Comparison of ENCODE assay signal across 8 cellular contexts in genomic region chr10:116796910-116797513, GRCh38. TPM values are rescaled to one million over a fixed set of nuclear protein-coding genes. Genes with fewer than 3 reads are reported as not detected.
DNase-seq lines count a peak whose midpoint lies in the region; ATAC-seq and TF ChIP-seq lines count a peak whose summit lies in the region.

No MANE protein-coding gene starts in this region.

- no peak overlapping the region for H3K27ac ChIP-seq in SJSA1
- H3K27ac ChIP-seq in uterus: no peak overlapping the region

- H3K4me3 ChIP-seq in SJSA1 (no peak overlapping the region), uterus (no peak overlapping the region)

- TF ChIP-seq CTCF in LNCAP (IDR thresholded peaks at IDR 0.05): peak; percentile 94
- peak; percentile 69 to 78 (median 74) for TF ChIP-seq CTCF in uterus (IDR thresholded peaks at IDR 0.05)

- H3K36me3 ChIP-seq in SJSA1 (no peaks in the 10 kb centered on the region), uterus (no peaks in the 10 kb centered on the region)

- ATAC-seq in GM21723 (IDR thresholded peaks at IDR 0.05; ENCODE audit: unreplicated experiment): peak; percentile 92

- H3K4me1 ChIP-seq in SJSA1 (replicated peaks) (no peaks in the 10 kb centered on the region), uterus (no peaks in the 10 kb centered on the region)

- no peaks in the 10 kb centered on the region for H3K9me3 ChIP-seq in SJSA1 (replicated peaks)
- no peaks in the 10 kb centered on the region for H3K9me3 ChIP-seq in uterus

- H3K27me3 ChIP-seq in SJSA1 (replicated peaks): peaks cover 3% of the 10 kb centered on the region; the same call in 1 of the 2 replicates
- peaks cover 0 to 5% of the 10 kb centered on the region in 2 donors for H3K27me3 ChIP-seq in uterus

- peak; percentile 59 for DNase-seq in Daoy (ENCODE audit: low read depth)
- peak; percentile 50 to 72 for DNase-seq in SJSA1 (ENCODE audit: low read depth in 1 of 2, low spot score in 2 of 2)
- peak; percentile 86 for DNase-seq in activated effector memory CD4-positive, alpha-beta T cell treated with anti-CD3 and anti-CD28 coated beads, Interleukin-2, amount 50 U/mL, for 16 hours
- peak; percentile 74 for DNase-seq in globus pallidus (ENCODE audit: low spot score)
- peak; percentile 89 for DNase-seq in posterior vena cava (ENCODE audit: low spot score)
- DNase-seq in uterus: peak; percentile 46 to 67

- intact Hi-C loops in posterior vena cava (cut with DNase I) (loop anchor here (2.0 to 5.0 kb wide), 2 partner anchors 370 to 378 kb away; no protein-coding TSS in a partner anchor), uterus (cut with DNase I; ENCODE audit: low total_unique reads) (loop anchor here (10.0 kb wide), 1 partner anchor 378 kb away; no protein-coding TSS in a partner anchor)

- TF ChIP-seq POLR2A in uterus (IDR thresholded peaks at IDR 0.05): no peak

RNA-seq across cellular contexts. Expression of gene ENO4, which starts 52.3 kb away (rescaled TPM):
- under 0.01 and 0.80 TPM in 2 replicates for total RNA-seq in Daoy (2014; rRNA removed; shearing (Covaris generic))
- total RNA-seq in SJSA1 (2014; rRNA removed; shearing (Covaris generic)): not detected in 2 replicates
- total RNA-seq in posterior vena cava (under 1 TPM in 1 of 2 donors, not detected in 1; 0.32 TPM), uterus (1 to 10 TPM in 2 of 4 donors, under 1 TPM in 1, not detected in 1; 0.67 to 2.6 (median 2.2) TPM)

RNA-seq across cellular contexts. Expression of gene HSPA12A, which starts 54.6 kb away (rescaled TPM):
- total RNA-seq in Daoy (2014; rRNA removed; shearing (Covaris generic)): 4.9 and 11.0 TPM in 2 replicates
- 5.2 and 9.0 TPM in 2 replicates for total RNA-seq in SJSA1 (2014; rRNA removed; shearing (Covaris generic))
- total RNA-seq in posterior vena cava (10 to 100 TPM; 20.5 to 20.8 TPM), uterus (10 to 100 TPM in 2 of 4 donors, 1 to 10 TPM in 2; 4.9 to 32.0 (median 16.0) TPM)
